25 cellular contexts compared by ENCODE assay signal in the genomic region with DNA sequence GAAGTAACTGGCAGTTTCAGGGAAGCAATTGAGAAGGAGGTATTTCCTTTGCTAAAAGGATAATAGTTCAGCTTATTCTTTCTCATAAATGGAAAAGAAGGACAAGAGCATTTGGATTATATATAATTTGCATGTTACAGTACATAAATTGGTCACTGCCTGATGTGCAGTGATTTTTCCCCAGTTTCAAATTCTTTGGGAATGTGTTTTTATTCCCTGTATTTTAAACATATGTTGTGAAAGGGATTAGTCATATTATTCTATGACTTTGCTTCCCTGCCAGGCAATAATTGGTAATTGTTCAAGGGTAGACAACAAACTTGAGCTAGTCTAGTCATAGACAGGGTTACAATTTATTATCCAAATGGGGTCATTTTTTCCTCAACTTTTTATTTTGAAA.
DNase-seq lines count a peak whose midpoint lies in the region; TF ChIP-seq lines count a peak whose summit lies in the region.
"Had no signal": no experiment of that assay in that cellular context is flagged by ENCODE, and none has a peak within 500 bp of the region (broad histone marks: within the 10 kb centered on the region; RNA-seq: fewer than 3 reads in every experiment).

No MANE protein-coding gene starts in this region.

- H3K9me3 Mint-ChIP-seq in chondrocyte (ENCODE audit: low read depth) = no peaks in the 10 kb centered on the region
- H3K9me3 Mint-ChIP-seq: CD8-positive, alpha-beta memory T cell; GM23338; H9; HFFc6 had no signal

- H3K4me1 Mint-ChIP-seq in chondrocyte (ENCODE audit: low read depth) = peaks cover 72% of the 10 kb centered on the region
- H3K4me1 Mint-ChIP-seq: B cell, GM23338 had no signal

- H3K36me3 Mint-ChIP-seq in chondrocyte (ENCODE audit: low read depth) = no peaks in the 10 kb centered on the region
- H3K36me3 Mint-ChIP-seq: CD8-positive, alpha-beta memory T cell had no signal

- no peak overlapping the region for H3K4me3 Mint-ChIP-seq in chondrocyte (ENCODE audit: unreplicated experiment)
- H3K4me3 Mint-ChIP-seq: B cell; CD8-positive, alpha-beta memory T cell; GM23338; H9; HFFc6 had no signal

- TF ChIP-seq CTCF in chondrocyte (IDR thresholded peaks at IDR 0.05) = no peak

- no peaks in the 10 kb centered on the region for H3K27me3 Mint-ChIP-seq in chondrocyte (ENCODE audit: low read depth)
- H3K27me3 Mint-ChIP-seq: B cell had no signal

- DNase-seq in EH (ENCODE audit: low read depth) = peak; percentile 58
- DNase-seq in chondrocyte (ENCODE audit: low spot score) = no peak
- peak; percentile 51 for DNase-seq in fibroblast of peridontal ligament (ENCODE audit: extremely low read depth)
- peak; percentile 42 for DNase-seq in stromal cell of bone marrow (ENCODE audit: low read depth)
- no peak for DNase-seq in A172 (ENCODE audit: low spot score)
- no peak for DNase-seq in NCI-H748 (lab: John Stamatoyannopoulos, UW; ENCODE audit: unreplicated experiment)
- DNase-seq in NCI-H187 treated with DMSO at 0.1 percent for 48 hours (lab: John Stamatoyannopoulos, UW) = no peak
- DNase-seq in GM19240 (ENCODE audit: insufficient read length, low spot score) = no peak
- DNase-seq: CD8-positive, alpha-beta memory T cell; DMS 273 treated with DMSO at 0.1 percent for 48 hours; DMS79; H9; HFFc6; MM.1S; NCI-H1417; NCI-H187; NCI-H2171 treated with DMSO at 0.1 percent for 48 hours; NCI-H345; NCI-H510A treated with DMSO at 0.1 percent for 48 hours; NCI-H774; PC-3; SK-N-SH; SW 1271 had no signal

- H3K27ac Mint-ChIP-seq in chondrocyte (ENCODE audit: unreplicated experiment) = peak overlapping the region; percentile 58
- H3K27ac Mint-ChIP-seq: B cell; CD8-positive, alpha-beta memory T cell; GM23338; H9; HFFc6 had no signal

Comparison
In these comparisons a context has a peak if more than half of its experiments do, and no peak if none do; other contexts are left out.
1. DNase-seq: peak in EH (single experiment), fibroblast of peridontal ligament (single experiment) and stromal cell of bone marrow (single experiment); none in chondrocyte (single experiment), A172 (single experiment), NCI-H748 (single experiment), NCI-H187 treated with DMSO at 0.1 percent for 48 hours (single experiment) and GM19240 (single experiment).